ENCODE assay signal across 2 cellular contexts in genomic region chr16:66331441-66331964, GRCh38. TPM values are rescaled to one million over a fixed set of nuclear protein-coding genes. Genes with fewer than 3 reads are reported as not detected.
"Had no signal": no experiment of that assay in that cellular context is flagged by ENCODE, and none has a peak within 500 bp of the region (broad histone marks: within the 10 kb centered on the region; RNA-seq: fewer than 3 reads in every experiment).

No MANE protein-coding gene starts in this region.

RNA-seq across cellular contexts. Expression of gene CDH5, which starts 35.0 kb away (rescaled TPM):
- total RNA-seq: RPMI7951, SK-MEL-5 had no signal
